Comparison of ENCODE assay signal across 1 cellular context in genomic region chr9:108150736-108151135, GRCh38.
TF ChIP-seq lines count a peak whose summit lies in the region.

No MANE protein-coding gene starts in this region.

TF ChIP-seq in WTC11, 78 proteins besides CTCF, POLR2A, EP300 and RAD21 (continued from another document):
- TF ChIP-seq HMGXB4 (CRISPR knock-in tag; IDR thresholded peaks at IDR 0.05) (no peak), ZNF671 (CRISPR knock-in tag; IDR thresholded peaks at IDR 0.05) (no peak), GTF2I (CRISPR knock-in tag; conservative IDR thresholded peaks at IDR 0.05) (no peak), GABPB1 (CRISPR knock-in tag; IDR thresholded peaks at IDR 0.05) (no peak), ATF6 (CRISPR knock-in tag; IDR thresholded peaks at IDR 0.05) (no peak)
